Comparison of ENCODE assay signal across 12 cellular contexts in genomic region chr14:102182190-102182589, GRCh38. TPM values are rescaled to one million over a fixed set of nuclear protein-coding genes. Genes with fewer than 3 reads are reported as not detected.
A peak's percentile ranks its signal among the peaks of the same experiment; 100 is the strongest.
DNase-seq lines count a peak whose midpoint lies in the region; ATAC-seq, FAIRE-seq and TF ChIP-seq lines count a peak whose summit lies in the region.
"Had no signal": no experiment of that assay in that cellular context is flagged by ENCODE, and none has a peak within 500 bp of the region (broad histone marks: within the 10 kb centered on the region; RNA-seq: fewer than 3 reads in every experiment).

No MANE protein-coding gene starts in this region.

- no peak overlapping the region for H3K9ac ChIP-seq in SK-N-SH

- peaks cover 26% of the 10 kb centered on the region for H4K20me1 ChIP-seq in SK-N-SH (ENCODE audit: insufficient read depth)

- peaks cover 24% of the 10 kb centered on the region for H3F3A ChIP-seq in SK-N-SH (replicated peaks; ENCODE audit: insufficient read depth)

- no peak overlapping the region for H3K4me2 ChIP-seq in SK-N-SH

- ATAC-seq in SK-N-SH treated with all-trans-retinoic acid at 6 μM for 48 hours (no peak), gastrocnemius medialis (no peak), T-cell (replicated peaks in 1 of 4) (no peak), pancreas (no peak)

- no peak overlapping the region for H2AFZ ChIP-seq in SK-N-SH (ENCODE audit: low read depth)

- H3K36me3 ChIP-seq in SK-N-SH (replicated peaks in 1 of 2; ENCODE audit: control insufficient read depth in 1 of 2, insufficient read depth in 2 of 2, low read length in 1 of 2) (no peaks in the 10 kb centered on the region), gastrocnemius medialis (no peaks in the 10 kb centered on the region), suprapubic skin (no peaks in the 10 kb centered on the region), pancreas (no peaks in the 10 kb centered on the region)

- no peak overlapping the region for H3K4me3 ChIP-seq in SK-N-SH (ENCODE audit: low read depth in 2 of 2, low read length in 1 of 2)
- H3K4me3 ChIP-seq in gastrocnemius medialis = no peak overlapping the region
- no peak overlapping the region for H3K4me3 ChIP-seq in suprapubic skin
- H3K4me3 ChIP-seq in pancreas = no peak overlapping the region

- peaks cover 11% of the 10 kb centered on the region for H3K36me3 Mint-ChIP-seq in T-cell

- H3K27ac ChIP-seq in SK-N-SH (ENCODE audit: low read depth in 2 of 2, low read length in 1 of 2) (peak overlapping the region; percentile 44 to 51), gastrocnemius medialis (peak overlapping the region in 3 of 4 donors; percentile 80 to 82 (median 80)), suprapubic skin (no peak overlapping the region), pancreas (no peak overlapping the region)

- in situ Hi-C loops in gastrocnemius medialis (cut with MboI; ENCODE audit: low sequenced_read_pairs in 4 of 4) = no loop called here

- POLR2A ChIA-PET in SK-N-SH (lab: Yijun Ruan, JAX) (no interaction called here), T-cell (lab: Charles Lee) (interaction anchor here (0.5 to 0.6 kb wide), 2 partner anchors 313 to 1545 kb away, joined by 3 read pairs; no protein-coding TSS in a partner anchor)

- no peaks in the 10 kb centered on the region for H3K9me3 Mint-ChIP-seq in T-cell
- H3K9me3 Mint-ChIP-seq: activated CD4-positive, alpha-beta memory T cell treated with anti-CD3 and anti-CD28 coated beads, Interleukin-2, amount 10 ng/mL, durations not matched to agents 7 days and 5 days had no signal

- H3K4me3 Mint-ChIP-seq in T-cell = no peak overlapping the region
- H3K4me3 Mint-ChIP-seq: activated CD4-positive, alpha-beta memory T cell treated with anti-CD3 and anti-CD28 coated beads, Interleukin-2, amount 10 ng/mL, durations not matched to agents 7 days and 5 days; B cell had no signal

- H3K27me3 Mint-ChIP-seq in T-cell = no peaks in the 10 kb centered on the region
- H3K27me3 Mint-ChIP-seq: activated CD4-positive, alpha-beta memory T cell treated with anti-CD3 and anti-CD28 coated beads, Interleukin-2, amount 10 ng/mL, durations not matched to agents 7 days and 5 days; B cell had no signal

- peaks cover 67 to 84% (median 78%) of the 10 kb centered on the region in 3 donors for H3K4me1 Mint-ChIP-seq in T-cell

- DNase-seq in SK-N-SH = no peak
- DNase-seq in NCI-H226 = peak; percentile 26
- DNase-seq in dermis blood vessel endothelial cell = peak; percentile 60
- DNase-seq in gastrocnemius medialis = no peak
- no peak for DNase-seq in T-cell
- DNase-seq in suprapubic skin (ENCODE audit: low spot score in 2 of 2) = no peak
- no peak for DNase-seq in pancreas
- DNase-seq: activated CD4-positive, alpha-beta memory T cell treated with anti-CD3 and anti-CD28 coated beads, Interleukin-2, amount 10 ng/mL, durations not matched to agents 7 days and 5 days; nucleus accumbens; RPMI8226 had no signal

- CTCF ChIA-PET in SK-N-SH (lab: Yijun Ruan, JAX) (interaction anchor here (1.0 to 1.8 kb wide), 3 partner anchors 9 to 132 kb away, joined by 3 to 4 read pairs (median 3); no protein-coding TSS in a partner anchor), T-cell (lab: Charles Lee) (no interaction called here)

- H3K27me3 ChIP-seq in SK-N-SH (ENCODE audit: insufficient read depth) = no peaks in the 10 kb centered on the region
- no peaks in the 10 kb centered on the region for H3K27me3 ChIP-seq in gastrocnemius medialis
- no peaks in the 10 kb centered on the region for H3K27me3 ChIP-seq in suprapubic skin
- no peaks in the 10 kb centered on the region for H3K27me3 ChIP-seq in pancreas

- no peak overlapping the region for H3K27ac Mint-ChIP-seq in T-cell
- H3K27ac Mint-ChIP-seq: activated CD4-positive, alpha-beta memory T cell treated with anti-CD3 and anti-CD28 coated beads, Interleukin-2, amount 10 ng/mL, durations not matched to agents 7 days and 5 days; B cell had no signal

- H3K4me1 ChIP-seq in SK-N-SH (ENCODE audit: control insufficient read depth in 1 of 2, insufficient read depth in 2 of 2, low read depth in 1 of 2, low read length in 1 of 2) (peaks cover 21 to 31% of the 10 kb centered on the region in 2 experiments; a peak in 3 of 4 replicates), gastrocnemius medialis (peaks cover 64 to 69% of the 10 kb centered on the region in 2 donors), suprapubic skin (peaks cover 42% of the 10 kb centered on the region), pancreas (peaks cover 0 to 11% (median 5%) of the 10 kb centered on the region in 3 donors)

- no peak for FAIRE-seq in pancreas (lab: Jason Lieb, UNC)

- TF ChIP-seq POLR2A in gastrocnemius medialis (IDR thresholded peaks at IDR 0.05) = no peak
- TF ChIP-seq POLR2A in suprapubic skin (IDR thresholded peaks at IDR 0.05) = no peak

- H3K9me3 ChIP-seq in SK-N-SH (no peaks in the 10 kb centered on the region), gastrocnemius medialis (no peaks in the 10 kb centered on the region), suprapubic skin (no peaks in the 10 kb centered on the region), pancreas (no peaks in the 10 kb centered on the region)

- H3K79me2 ChIP-seq in SK-N-SH (ENCODE audit: insufficient read depth) = peaks cover 83% of the 10 kb centered on the region

- H3K9me2 ChIP-seq in SK-N-SH = no peaks in the 10 kb centered on the region

- intact Hi-C loops in gastrocnemius medialis (cut with DNase I; ENCODE audit: low total_unique reads) (no loop called here), pancreas (cut with DNase I) (no loop called here)

- no peak for TF ChIP-seq RAD21 in SK-N-SH (IDR thresholded peaks at IDR 0.05; ENCODE audit: low read length)

- TF ChIP-seq EP300 in SK-N-SH (IDR thresholded peaks at IDR 0.05; ENCODE audit: borderline replicate concordance in 1 of 2, low read depth in 1 of 2, low read length in 1 of 2) (no peak), suprapubic skin (IDR thresholded peaks at IDR 0.05) (no peak)

- no peak for TF ChIP-seq CTCF in SK-N-SH (IDR thresholded peaks at IDR 0.05)
- TF ChIP-seq CTCF in gastrocnemius medialis (IDR thresholded peaks at IDR 0.05 in 4 of 5, conservative IDR thresholded peaks at IDR 0.05 in 1 of 5) = no peak
- TF ChIP-seq CTCF in suprapubic skin (IDR thresholded peaks at IDR 0.05) = no peak
- TF ChIP-seq CTCF in pancreas (IDR thresholded peaks at IDR 0.05) = no peak

TF ChIP-seq in SK-N-SH, 30 proteins besides CTCF, POLR2A, EP300 and RAD21:
- TF ChIP-seq GATA2 (CRISPR knock-in tag; IDR thresholded peaks at IDR 0.05) (no peak), NFIC (IDR thresholded peaks at IDR 0.05; ENCODE audit: borderline replicate concordance) (no peak), TCF12 (IDR thresholded peaks at IDR 0.05) (peak; percentile 42; the same call in 1 of the 2 replicates), FOSL2 (IDR thresholded peaks at IDR 0.05; ENCODE audit: borderline replicate concordance, low read depth) (peak; percentile 19; the same call in 1 of the 2 replicates), MXI1 (IDR thresholded peaks at IDR 0.05; ENCODE audit: low read depth, low read length) (no peak), RXRA (IDR thresholded peaks at IDR 0.05; ENCODE audit: borderline replicate concordance, low read depth) (no peak), GABPA (IDR thresholded peaks at IDR 0.05; ENCODE audit: low read depth) (no peak)

TF ChIP-seq in SK-N-SH treated with all-trans-retinoic acid at 6 μM for 48 hours, 23 proteins besides CTCF, POLR2A, EP300 and RAD21 (continues in another document):
- TF ChIP-seq POU6F1 (CRISPR knock-in tag; IDR thresholded peaks at IDR 0.05; ENCODE audit: borderline replicate concordance, low read depth) (no peak), TSHZ2 (CRISPR knock-in tag; IDR thresholded peaks at IDR 0.05) (no peak), SNAI2 (CRISPR knock-in tag; IDR thresholded peaks at IDR 0.05) (no peak), ZNF70 (CRISPR knock-in tag; IDR thresholded peaks at IDR 0.05) (no peak)

RNA-seq across cellular contexts. Expression of gene WDR20, which starts 42.5 kb away (rescaled TPM):
- 12.4 and 17.2 TPM in 2 replicates for polyA plus RNA-seq in SK-N-SH (2012; rRNA removed)
- polyA plus RNA-seq in SK-N-SH (2012; cell fraction: cytosol; rRNA removed) = 11.3 and 12.9 TPM in 2 replicates
- polyA plus RNA-seq in SK-N-SH (2012; cell fraction: nucleus; rRNA removed) = 13.3 and 18.9 TPM in 2 replicates
- 16.8 and 20.1 TPM in 2 replicates for total RNA-seq in dermis blood vessel endothelial cell
- 10 to 100 TPM; 18.1 to 49.7 (median 21.0) TPM for total RNA-seq in gastrocnemius medialis
- 10 to 100 TPM; 38.9 to 53.1 (median 49.5) TPM for total RNA-seq in T-cell
- 10 to 100 TPM; 27.3 to 39.4 (median 33.0) TPM for total RNA-seq in suprapubic skin
- total RNA-seq in pancreas = 10 to 100 TPM; 11.7 to 19.5 (median 14.9) TPM
- polyA plus RNA-seq in pancreas = 10 to 100 TPM in 1 of 2 donors, 1 to 10 TPM in 1; 7.4 to 10.6 TPM

Comparison
In these comparisons a context has a peak if more than half of its experiments do, and no peak if none do; other contexts are left out.
1. DNase-seq: peak in NCI-H226 (single experiment) and dermis blood vessel endothelial cell (single experiment); none in SK-N-SH (single experiment), gastrocnemius medialis (0 of 2), T-cell (0 of 34), suprapubic skin (0 of 2) and pancreas (0 of 6).
2. H3K27ac ChIP-seq: peak in SK-N-SH (2 of 2) and gastrocnemius medialis (3 of 4); none in suprapubic skin (single experiment) and pancreas (0 of 4).